21 cellular contexts compared by ENCODE assay signal in genomic region chr13:23512762-23513395, GRCh38. TPM values are rescaled to one million over a fixed set of nuclear protein-coding genes. Genes with fewer than 3 reads are reported as not detected.
DNase-seq lines count a peak whose midpoint lies in the region; ATAC-seq, FAIRE-seq and TF ChIP-seq lines count a peak whose summit lies in the region.
"Had no signal": no experiment of that assay in that cellular context is flagged by ENCODE, and none has a peak within 500 bp of the region (broad histone marks: within the 10 kb centered on the region; RNA-seq: fewer than 3 reads in every experiment).

No MANE protein-coding gene starts in this region.

- H3K27me3 ChIP-seq in BE2C (no peaks in the 10 kb centered on the region), GM23338 (ENCODE audit: insufficient read depth) (no peaks in the 10 kb centered on the region), astrocyte (ENCODE audit: insufficient read depth, low read length) (no peaks in the 10 kb centered on the region)
- H3K27me3 ChIP-seq: MG63, SJSA1 had no signal

- no peak overlapping the region for H3K9ac ChIP-seq in astrocyte (ENCODE audit: low read length)

- H3K27ac ChIP-seq in GM23338 (ENCODE audit: low read depth) (no peak overlapping the region), astrocyte (ENCODE audit: low read depth, low read length) (no peak overlapping the region), caudate nucleus (ENCODE audit: low read depth, low read length) (no peak overlapping the region)
- H3K27ac ChIP-seq: epithelial cell of prostate, SJSA1, spleen, thoracic aorta had no signal

- H3K27ac Mint-ChIP-seq in GM23338: no peak overlapping the region
- peak overlapping the region; percentile 2 for H3K27ac Mint-ChIP-seq in astrocyte (ENCODE audit: unreplicated experiment)
- peak overlapping the region; percentile 16 for H3K27ac Mint-ChIP-seq in nephron progenitor cell
- H3K27ac Mint-ChIP-seq: naive B cell had no signal

- no peak for TF ChIP-seq POLR2A in GM12891 (IDR thresholded peaks at IDR 0.05; ENCODE audit: low read depth, low read length)

- H3K4me1 ChIP-seq in BE2C: peaks cover 6% of the 10 kb centered on the region
- no peaks in the 10 kb centered on the region; the same call in 1 of the 2 replicates for H3K4me1 ChIP-seq in GM23338 (ENCODE audit: insufficient read depth)
- H3K4me1 ChIP-seq in astrocyte (ENCODE audit: insufficient read depth, low read length): peaks cover 19% of the 10 kb centered on the region
- H3K4me1 ChIP-seq: spleen had no signal

- H3K4me2 ChIP-seq in GM23338 (no peak overlapping the region), astrocyte (ENCODE audit: low read length) (no peak overlapping the region)

- H3K9me3 Mint-ChIP-seq in GM23338: no peaks in the 10 kb centered on the region
- H3K9me3 Mint-ChIP-seq in astrocyte (ENCODE audit: unreplicated experiment): peaks cover 2% of the 10 kb centered on the region
- peaks cover 4% of the 10 kb centered on the region for H3K9me3 Mint-ChIP-seq in nephron progenitor cell

- H3K9me3 ChIP-seq in BE2C: no peaks in the 10 kb centered on the region
- H3K9me3 ChIP-seq in astrocyte (ENCODE audit: insufficient read depth, low read depth, low read length): no peaks in the 10 kb centered on the region
- H3K9me3 ChIP-seq: MG63, SJSA1, spleen, thoracic aorta had no signal

- H3K4me1 Mint-ChIP-seq in GM23338 (peaks cover 13% of the 10 kb centered on the region), astrocyte (ENCODE audit: low read depth, unreplicated experiment) (peaks cover 33% of the 10 kb centered on the region), nephron progenitor cell (peaks cover 61% of the 10 kb centered on the region)
- H3K4me1 Mint-ChIP-seq: naive B cell had no signal

- H3K27me3 Mint-ChIP-seq in GM23338 (ENCODE audit: insufficient read depth, low read depth, poor library complexity) (peaks cover 2% of the 10 kb centered on the region), astrocyte (ENCODE audit: low read depth, unreplicated experiment) (no peaks in the 10 kb centered on the region), nephron progenitor cell (ENCODE audit: low read depth, poor library complexity) (peaks cover 6% of the 10 kb centered on the region)

- H3K4me3 Mint-ChIP-seq in GM23338 (no peak overlapping the region), astrocyte (ENCODE audit: unreplicated experiment) (no peak overlapping the region), nephron progenitor cell (no peak overlapping the region)
- H3K4me3 Mint-ChIP-seq: naive B cell had no signal

- H3K9me2 ChIP-seq in GM23338 (ENCODE audit: insufficient read depth): no peaks in the 10 kb centered on the region

- ATAC-seq in GM23338 (no peak), HG03565 (IDR thresholded peaks at IDR 0.05; ENCODE audit: unreplicated experiment) (no peak)

- DNase-seq in BE2C: no peak
- DNase-seq in GM23338 (ENCODE audit: low spot score): peak; percentile 39
- no peak for DNase-seq in astrocyte (ENCODE audit: low read depth)
- DNase-seq in nephron progenitor cell: no peak
- DNase-seq in caudate nucleus (lab: John Stamatoyannopoulos, UW): no peak
- DNase-seq in GM12891 (ENCODE audit: insufficient read length, low spot score): no peak
- no peak for DNase-seq in DMS114 treated with DMSO at 0.1 percent for 48 hours (lab: John Stamatoyannopoulos, UW; ENCODE audit: unreplicated experiment)
- DNase-seq: activated CD8-positive, alpha-beta memory T cell treated with anti-CD3 and anti-CD28 coated beads, Interleukin-2, amount 50 U/mL, for 48 hours; activated naive CD4-positive, alpha-beta T cell treated with Interleukin-2 at 50 U/mL for 16 hours; DMS53; head of caudate nucleus; MG63; naive B cell; NCI-H345; posterior cingulate gyrus; spleen had no signal

- no peaks in the 10 kb centered on the region for H4K20me1 ChIP-seq in GM23338 (replicated peaks; ENCODE audit: insufficient read depth)
- no peaks in the 10 kb centered on the region for H4K20me1 ChIP-seq in astrocyte (ENCODE audit: insufficient read depth, low read length)

- H3K36me3 ChIP-seq in BE2C (no peaks in the 10 kb centered on the region), GM23338 (ENCODE audit: insufficient read depth) (no peaks in the 10 kb centered on the region), astrocyte (ENCODE audit: insufficient read depth, low read length) (no peaks in the 10 kb centered on the region)
- H3K36me3 ChIP-seq: MG63, SJSA1, spleen, thoracic aorta had no signal

- H3K79me2 ChIP-seq in GM23338 (replicated peaks; ENCODE audit: insufficient read depth) (no peaks in the 10 kb centered on the region), astrocyte (ENCODE audit: insufficient read depth, low read length) (no peaks in the 10 kb centered on the region)

- no peak overlapping the region for H3K4me3 ChIP-seq in BE2C (ENCODE audit: low read depth, low read length)
- no peak overlapping the region for H3K4me3 ChIP-seq in GM23338
- no peak overlapping the region for H3K4me3 ChIP-seq in astrocyte (ENCODE audit: insufficient read depth, low read depth, low read length)
- H3K4me3 ChIP-seq: lung, MG63, SJSA1, spleen, thoracic aorta had no signal

- peak overlapping the region; percentile 20; the same call in 1 of the 2 replicates for H2AFZ ChIP-seq in GM23338
- H2AFZ ChIP-seq in astrocyte (ENCODE audit: low read depth, low read length): no peak overlapping the region

- no peaks in the 10 kb centered on the region for H3F3A ChIP-seq in GM23338 (replicated peaks; ENCODE audit: low read depth)

- TF ChIP-seq CTCF in BE2C (IDR thresholded peaks at IDR 0.05; ENCODE audit: low read depth, low read length) (peak; percentile 12; the same call in 1 of the 2 replicates), GM23338 (conservative IDR thresholded peaks at IDR 0.05; ENCODE audit: low read depth in 2 of 2) (peak in 1 of 2 experiments; percentile 47; a peak in 2 of 4 replicates), astrocyte (IDR thresholded peaks at IDR 0.05; ENCODE audit: insufficient read depth, low read depth, low read length) (peak; percentile 5), nephron progenitor cell (IDR thresholded peaks at IDR 0.05) (no peak)

- H3K36me3 Mint-ChIP-seq in GM23338 (ENCODE audit: low read depth): no peaks in the 10 kb centered on the region
- H3K36me3 Mint-ChIP-seq in astrocyte (ENCODE audit: low read depth, unreplicated experiment): no peaks in the 10 kb centered on the region
- no peaks in the 10 kb centered on the region for H3K36me3 Mint-ChIP-seq in nephron progenitor cell (ENCODE audit: low read depth)
- H3K36me3 Mint-ChIP-seq: naive B cell had no signal

- no peak for FAIRE-seq in astrocyte (lab: Jason Lieb, UNC)
- no peak for FAIRE-seq in GM12891 (lab: Jason Lieb, UNC)

TF ChIP-seq in GM23338, 12 proteins besides CTCF, POLR2A, EP300 and RAD21 (continues in another document):
- TF ChIP-seq ETS1 (IDR thresholded peaks at IDR 0.05): no peak
- no peak for TF ChIP-seq NANOG (IDR thresholded peaks at IDR 0.05; ENCODE audit: borderline replicate concordance)
- no peak for TF ChIP-seq EZH2 (IDR thresholded peaks at IDR 0.05; ENCODE audit: low read depth, unreplicated experiment)

TF ChIP-seq in GM12891, 5 proteins besides CTCF, POLR2A, EP300 and RAD21:
- TF ChIP-seq PAX5 (IDR thresholded peaks at IDR 0.05; ENCODE audit: insufficient read depth, low read length, severe bottlenecking): no peak
- no peak for TF ChIP-seq POU2F2 (IDR thresholded peaks at IDR 0.05; ENCODE audit: low read depth, low read length)
- TF ChIP-seq POLR2AphosphoS5 (IDR thresholded peaks at IDR 0.05; ENCODE audit: low read depth, low read length): no peak
- no peak for TF ChIP-seq SPI1 (IDR thresholded peaks at IDR 0.05; ENCODE audit: low read depth, low read length)
- no peak for TF ChIP-seq TAF1 (IDR thresholded peaks at IDR 0.05; ENCODE audit: low read depth, low read length)
TF ChIP-seq in GM12891: peak in this region for 0.

RNA-seq across cellular contexts. Expression of gene TNFRSF19, which starts 57.3 kb away (rescaled TPM):
- polyA plus RNA-seq in BE2C (2012; ENCODE audit: insufficient read depth, insufficient read length, low read depth): 19.6 TPM
- total RNA-seq in GM23338 (2014; rRNA removed; shearing (Covaris generic)): 0.35 and 0.93 TPM in 2 replicates
- polyA plus RNA-seq in GM23338 (2016; fragmentation: Nextera tagmentation; extraction: Ambion mirVana): 0.21 and 0.24 TPM in 2 replicates
- total RNA-seq in astrocyte: 25.9 and 27.8 TPM in 2 replicates
- 19.6 TPM for polyA plus RNA-seq in GM12891 (2012; ENCODE audit: low read depth, missing spikeins)

Comparison
In these comparisons a context has a peak if more than half of its experiments do, and no peak if none do; other contexts are left out.
1. RNA of gene TNFRSF19, which starts 57.3 kb away (total RNA-seq): 25.9 to 27.8 TPM in astrocyte; 0.35 to 0.93 TPM in GM23338; every median in the first group is over 10 times any median in the second.